ENCODE assay signal across 8 cellular contexts in the genomic region with DNA sequence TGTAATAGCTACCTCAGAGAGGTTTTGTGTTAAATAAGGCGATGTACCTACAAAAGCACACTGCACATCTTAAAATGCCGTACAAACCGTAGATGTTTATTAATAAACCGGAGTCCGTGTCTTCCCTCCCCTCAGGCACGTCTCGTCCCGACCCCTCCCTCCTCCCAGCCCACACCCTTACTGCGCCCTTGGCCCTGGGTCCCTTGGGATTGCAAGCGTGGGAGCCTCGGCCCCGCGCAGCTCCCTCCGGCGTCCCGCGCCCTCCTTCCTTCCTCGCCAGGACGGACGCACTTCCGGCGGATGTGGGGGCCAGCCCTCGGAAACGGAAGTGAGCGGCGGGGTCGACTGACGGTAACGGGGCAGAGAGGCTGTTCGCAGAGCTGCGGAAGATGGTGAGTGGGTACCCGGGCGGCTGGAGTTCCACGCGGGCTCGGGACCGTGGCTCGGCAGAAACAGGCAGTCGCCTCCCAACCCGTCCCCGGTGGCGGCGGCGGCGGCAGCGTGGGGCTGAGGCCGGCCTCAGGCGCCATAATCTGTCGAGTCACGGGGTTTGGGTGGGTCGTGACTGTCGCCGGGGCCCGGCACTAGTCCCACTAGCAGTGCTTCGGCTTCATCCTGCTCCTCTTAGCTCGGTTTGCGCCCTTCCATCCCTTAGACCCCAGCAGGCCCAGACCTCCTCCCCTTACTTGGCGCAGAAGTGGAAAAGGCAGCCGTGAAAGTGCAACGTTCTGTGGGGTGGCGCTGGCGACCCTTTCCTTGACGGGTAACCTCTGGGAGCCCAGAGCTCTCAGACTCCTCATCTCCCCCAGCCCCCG. TPM values are rescaled to one million over a fixed set of nuclear protein-coding genes. Genes with fewer than 3 reads are reported as not detected.
A peak's percentile ranks its signal among the peaks of the same experiment; 100 is the strongest.
DNase-seq lines count a peak whose midpoint lies in the region; ATAC-seq and TF ChIP-seq lines count a peak whose summit lies in the region.

A gene with protein sequence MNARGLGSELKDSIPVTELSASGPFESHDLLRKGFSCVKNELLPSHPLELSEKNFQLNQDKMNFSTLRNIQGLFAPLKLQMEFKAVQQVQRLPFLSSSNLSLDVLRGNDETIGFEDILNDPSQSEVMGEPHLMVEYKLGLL (plus strand): TSS at position 335 of the 815 bp plus-strand sequence. CDS start 55 bp downstream, at position 390.

- peak; percentile 14 to 99 (median 88) for TF ChIP-seq POLR2A in upper lobe of left lung (IDR thresholded peaks at IDR 0.05)

- peak within 1 kb of the TSS; percentile 83 to 99 (median 98) for H3K27ac ChIP-seq in heart right ventricle
- H3K27ac ChIP-seq in upper lobe of left lung = peak within 1 kb of the TSS; percentile 93 to 99 (median 96)

- TF ChIP-seq EP300 in upper lobe of left lung (IDR thresholded peaks at IDR 0.05) = peak; percentile 95 to 98 (median 98)

- H3K36me3 ChIP-seq in heart right ventricle = peaks cover 0 to 38% (median 19%) of the 10 kb centered on the region in 9 donors
- peaks cover 0 to 34% (median 13%) of the 10 kb centered on the region in 4 donors for H3K36me3 ChIP-seq in upper lobe of left lung

- H3K4me1 ChIP-seq in heart right ventricle (peaks cover 11 to 72% (median 51%) of the 10 kb centered on the region in 9 donors), upper lobe of left lung (peaks cover 34 to 41% (median 37%) of the 10 kb centered on the region in 4 donors)

- H3K4me3 ChIP-seq in GM12875 (ENCODE audit: low read depth, low read length) (peak within 1 kb of the TSS; percentile 93), heart right ventricle (peak within 1 kb of the TSS; percentile 74 to 95 (median 89)), upper lobe of left lung (peak within 1 kb of the TSS; percentile 59 to 92 (median 78))

- TF ChIP-seq CTCF in GM12875 (IDR thresholded peaks at IDR 0.05; ENCODE audit: borderline replicate concordance, insufficient read depth, low read depth, low read length) (no peak), heart right ventricle (IDR thresholded peaks at IDR 0.05) (no peak), upper lobe of left lung (IDR thresholded peaks at IDR 0.05) (peak in 2 of 6 experiments; percentile 5 to 12)

- intact Hi-C loops in T-helper 1 cell treated with Interleukin-12 subunit alpha and Interleukin-12 subunit beta and Interleukin-4 antibody, amounts not matched to agents 30 ng/mL and 1 ng/mL, for 36 hours (cut with micrococcal nuclease) = loop anchor here (1.0 to 5.0 kb wide), 17 partner anchors 23 to 1528 kb away; partner anchors contain the start of genes LNX2, MTIF3, PAN3 and POLR1D
- intact Hi-C loops in heart right ventricle (cut with DNase I) (loop anchor here in 4 of 10 donors (2.0 to 5.0 kb wide), 7 partner anchors 18 to 520 kb away; partner anchors contain the start of genes SLC46A3 (in 2 of the 4), FLT1 (in 1 of the 4) and PAN3 (in 1 of the 4)), posterior vena cava (cut with DNase I) (loop anchor here in 1 of 2 donors (10.0 kb wide), 1 partner anchor 1484 kb away; the partner anchor contains the start of gene USP12)

- ATAC-seq in HG02642 (IDR thresholded peaks at IDR 0.05; ENCODE audit: poor library complexity, unreplicated experiment) = peak; percentile 92
- peak; percentile 96 to 99 (median 98) for ATAC-seq in heart right ventricle
- peak; percentile 96 to 99 for ATAC-seq in upper lobe of left lung (ENCODE audit: low FRiP score in 2 of 2)

- no peaks in the 10 kb centered on the region for H3K9me3 ChIP-seq in heart right ventricle
- H3K9me3 ChIP-seq in upper lobe of left lung = no peaks in the 10 kb centered on the region

- DNase-seq in NCI-H128 (lab: John Stamatoyannopoulos, UW; ENCODE audit: unreplicated experiment) = peak; percentile 73
- DNase-seq in amniotic epithelial cell (ENCODE audit: low read depth) = peak; percentile 85
- peak; percentile 96 for DNase-seq in heart right ventricle
- DNase-seq in posterior vena cava (ENCODE audit: low spot score) = peak; percentile 98
- peak; percentile 93 to 98 for DNase-seq in upper lobe of left lung

- no peaks in the 10 kb centered on the region for H3K27me3 ChIP-seq in heart right ventricle
- no peaks in the 10 kb centered on the region for H3K27me3 ChIP-seq in upper lobe of left lung

- 0 to 1% methylated on average over 59 to 64 of the region's 64 CpGs for WGBS in heart right ventricle, 2 donors
- WGBS in upper lobe of left lung, 2 donors = 0% methylated on average over 5 to 64 of the region's 64 CpGs

RNA-seq across cellular contexts. Expression of the gene that starts here (rescaled TPM):
- 98.9 and 100 TPM in 2 replicates for total RNA-seq in T-helper 1 cell treated with Interleukin-12 subunit alpha and Interleukin-12 subunit beta and Interleukin-4 antibody, amounts not matched to agents 30 ng/mL and 1 ng/mL, for 36 hours
- total RNA-seq in heart right ventricle = 100 to 1,000 TPM in 7 of 10 donors, 10 to 100 TPM in 3; 91.7 to 120 (median 101) TPM
- 100 to 1,000 TPM in 1 of 2 donors, 10 to 100 TPM in 1; 69.1 to 134 TPM for polyA plus RNA-seq in heart right ventricle
- total RNA-seq in posterior vena cava = 10 to 100 TPM; 58.9 to 65.9 TPM
- 10 to 100 TPM; 11.5 to 59.8 (median 51.4) TPM for total RNA-seq in upper lobe of left lung

Comparison
In these comparisons a context has a peak if more than half of its experiments do, and no peak if none do; other contexts are left out.
1. Peak in every context shown above with its lines: DNase-seq, ATAC-seq, H3K4me3 ChIP-seq and H3K27ac ChIP-seq.